In genomic region chr16:87778830-87779579, GRCh38 we compare ENCODE assay signal across 1 cellular context.
A peak's percentile ranks its signal among the peaks of the same experiment; 100 is the strongest.
TF ChIP-seq lines count a peak whose summit lies in the region.

No MANE protein-coding gene starts in this region.

TF ChIP-seq in HepG2, 621 proteins besides CTCF, POLR2A, EP300 and RAD21 (continued from another document):
- TF ChIP-seq ZUFSP (CRISPR knock-in tag; IDR thresholded peaks at IDR 0.05; ENCODE audit: borderline replicate concordance): no peak
- no peak for TF ChIP-seq ZBTB2 (CRISPR knock-in tag; IDR thresholded peaks at IDR 0.05; ENCODE audit: low read depth)
- TF ChIP-seq HHEX (CRISPR knock-in tag; IDR thresholded peaks at IDR 0.05): no peak
- TF ChIP-seq PRDM15 (CRISPR knock-in tag; IDR thresholded peaks at IDR 0.05): no peak
- TF ChIP-seq ZNF574 (CRISPR knock-in tag; IDR thresholded peaks at IDR 0.05): peak; percentile 83
- 0 out of 2 replicates have a peak, but pooled peaks have one; percentile 47 for TF ChIP-seq MBNL3 (CRISPR knock-in tag; conservative IDR thresholded peaks at IDR 0.05)
- TF ChIP-seq SOX6 (IDR thresholded peaks at IDR 0.05): no peak
- TF ChIP-seq SOX6 (CRISPR knock-in tag; IDR thresholded peaks at IDR 0.05): peak; percentile 96
- TF ChIP-seq NR2F6 (IDR thresholded peaks at IDR 0.05): peak; percentile 60; the same call in 1 of the 2 replicates
- peak; percentile 78 for TF ChIP-seq NR2F6 (CRISPR knock-in tag; IDR thresholded peaks at IDR 0.05)
- peak; percentile 79 for TF ChIP-seq PPARG (CRISPR knock-in tag; conservative IDR thresholded peaks at IDR 0.05)
- peak; percentile 99 for TF ChIP-seq ZNF687 (CRISPR knock-in tag; IDR thresholded peaks at IDR 0.05)
- TF ChIP-seq ZNF788 (CRISPR knock-in tag; IDR thresholded peaks at IDR 0.05; ENCODE audit: borderline replicate concordance): peak; percentile 96; the same call in 1 of the 2 replicates
- TF ChIP-seq LCORL (IDR thresholded peaks at IDR 0.05): no peak
- peak; percentile 93 for TF ChIP-seq LCORL (CRISPR knock-in tag; IDR thresholded peaks at IDR 0.05)
- TF ChIP-seq MTA1 (CRISPR knock-in tag; IDR thresholded peaks at IDR 0.05; ENCODE audit: borderline replicate concordance): peak; percentile 95
- no peak for TF ChIP-seq ONECUT2 (CRISPR knock-in tag; IDR thresholded peaks at IDR 0.05)
- TF ChIP-seq HNRNPUL1 (IDR thresholded peaks at IDR 0.05; ENCODE audit: low read depth, low read length): no peak
- TF ChIP-seq MYPOP (CRISPR knock-in tag; IDR thresholded peaks at IDR 0.05): peak; percentile 79; the same call in 1 of the 2 replicates
- peak; percentile 98 for TF ChIP-seq TAF15 (IDR thresholded peaks at IDR 0.05; ENCODE audit: low read depth, low read length, poor library complexity, severe bottlenecking)
- TF ChIP-seq RORA (CRISPR knock-in tag; IDR thresholded peaks at IDR 0.05): no peak
- peak; percentile 89 for TF ChIP-seq SP4 (CRISPR knock-in tag; IDR thresholded peaks at IDR 0.05)
- TF ChIP-seq ATF1 (CRISPR knock-in tag; IDR thresholded peaks at IDR 0.05): no peak
- TF ChIP-seq SKI (IDR thresholded peaks at IDR 0.05; ENCODE audit: partially characterized antibody): peak; percentile 76
- peak; percentile 87 for TF ChIP-seq RBM39 (IDR thresholded peaks at IDR 0.05; ENCODE audit: low read depth, low read length, poor library complexity, severe bottlenecking)
- no peak for TF ChIP-seq ADNP (CRISPR knock-in tag; IDR thresholded peaks at IDR 0.05)
- TF ChIP-seq ZNF549 (CRISPR knock-in tag; IDR thresholded peaks at IDR 0.05): 0 out of 2 replicates have a peak, but pooled peaks have one; percentile 12
